Comparison of ENCODE assay signal across 8 cellular contexts in genomic region chr17:49548506-49549310, GRCh38. TPM values are rescaled to one million over a fixed set of nuclear protein-coding genes. Genes with fewer than 3 reads are reported as not detected.
DNase-seq lines count a peak whose midpoint lies in the region; ATAC-seq and TF ChIP-seq lines count a peak whose summit lies in the region.

No MANE protein-coding gene starts in this region.

- no peak overlapping the region for H3K27ac ChIP-seq in epithelial cell of prostate

- H3K36me3 Mint-ChIP-seq in osteocyte (ENCODE audit: unreplicated experiment): no peaks in the 10 kb centered on the region

- H3K9me3 Mint-ChIP-seq in osteocyte (ENCODE audit: unreplicated experiment): no peaks in the 10 kb centered on the region

- peak; percentile 69 for DNase-seq in GM03348 (ENCODE audit: low spot score)
- peak; percentile 49 for DNase-seq in NCI-H69 (lab: John Stamatoyannopoulos, UW)
- peak; percentile 10 for DNase-seq in epithelial cell of prostate (ENCODE audit: low read depth, low spot score)
- no peak for DNase-seq in osteocyte (ENCODE audit: extremely low spot score, unreplicated experiment)
- DNase-seq in KG1 (lab: John Stamatoyannopoulos, UW): no peak

- peak; percentile 74 for TF ChIP-seq CTCF in osteocyte (IDR thresholded peaks at IDR 0.05)

- H3K4me3 Mint-ChIP-seq in osteocyte (ENCODE audit: unreplicated experiment): no peak overlapping the region

- ATAC-seq in GM18520 (IDR thresholded peaks at IDR 0.05; ENCODE audit: unreplicated experiment) (no peak), HG02840 (IDR thresholded peaks at IDR 0.05; ENCODE audit: low FRiP score, unreplicated experiment) (no peak), HG03439 (IDR thresholded peaks at IDR 0.05; ENCODE audit: unreplicated experiment) (no peak)

- no peak overlapping the region for H3K27ac Mint-ChIP-seq in osteocyte (ENCODE audit: unreplicated experiment)

- peaks cover 10% of the 10 kb centered on the region for H3K4me1 Mint-ChIP-seq in osteocyte (ENCODE audit: unreplicated experiment)

- peaks cover 6% of the 10 kb centered on the region for H3K27me3 Mint-ChIP-seq in osteocyte (ENCODE audit: unreplicated experiment)

RNA-seq across cellular contexts. Expression of gene NXPH3, which starts 27.0 kb away (rescaled TPM):
- total RNA-seq in osteocyte: 1.3 and 1.6 TPM in 2 replicates

RNA-seq across cellular contexts. Expression of gene NGFR, which starts 53.6 kb away (rescaled TPM):
- 2.8 and 3.6 TPM in 2 replicates for total RNA-seq in osteocyte

Comparison
In these comparisons a context has a peak if more than half of its experiments do, and no peak if none do; other contexts are left out.
1. DNase-seq: peak in GM03348 (single experiment), NCI-H69 (single experiment) and epithelial cell of prostate (single experiment); none in osteocyte (single experiment) and KG1 (single experiment).